9 cellular contexts compared by ENCODE assay signal in the genomic region with DNA sequence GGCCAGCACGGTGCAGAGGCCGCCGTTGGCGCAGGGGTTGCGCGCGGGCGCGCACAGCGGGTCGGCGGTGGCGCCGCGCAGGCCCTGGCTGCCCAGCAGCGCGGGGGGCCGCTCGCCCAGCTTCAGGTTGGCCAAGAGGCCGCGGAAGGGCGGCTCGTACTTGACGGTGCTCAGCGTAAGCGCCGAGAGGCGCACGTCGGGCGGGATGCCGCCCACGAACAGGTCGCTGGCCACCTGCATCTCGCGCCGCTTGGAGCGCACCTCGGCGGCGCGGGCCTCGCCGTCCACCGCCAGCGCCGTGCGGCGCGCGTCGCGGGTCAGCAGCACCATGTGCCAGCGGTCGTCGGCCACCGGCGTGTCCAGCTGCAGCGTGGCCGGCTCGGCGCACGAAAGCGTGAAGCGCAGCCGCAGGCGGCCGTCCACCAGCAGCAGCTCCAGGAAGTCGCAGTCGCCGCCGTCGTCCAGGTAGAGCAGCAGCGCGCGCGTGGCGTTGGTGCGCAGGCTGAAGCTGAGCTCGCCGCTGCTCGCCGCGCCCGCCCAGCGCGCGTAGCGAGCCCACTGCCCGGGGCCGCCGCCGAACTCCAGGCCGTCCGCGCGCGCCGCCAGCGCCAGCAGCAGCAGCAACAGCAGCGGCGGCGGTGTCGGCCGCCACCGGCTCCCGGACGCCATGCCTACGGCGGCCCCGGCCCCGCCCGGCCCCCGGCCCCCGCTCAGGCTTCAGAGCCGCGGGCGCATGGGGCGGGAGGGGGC. TPM values are rescaled to one million over a fixed set of nuclear protein-coding genes. Genes with fewer than 3 reads are reported as not detected.
DNase-seq lines count a peak whose midpoint lies in the region; ATAC-seq, FAIRE-seq and TF ChIP-seq lines count a peak whose summit lies in the region.
"Had no signal": no experiment of that assay in that cellular context is flagged by ENCODE, and none has a peak within 500 bp of the region (broad histone marks: within the 10 kb centered on the region; RNA-seq: fewer than 3 reads in every experiment).

No MANE protein-coding gene starts in this region.

- H4K91ac ChIP-seq in H1 (replicated peaks; ENCODE audit: insufficient read length, low read length): no peak overlapping the region

- H3K4me2 ChIP-seq in H1 (ENCODE audit: insufficient read depth in 1 of 2, low read depth in 2 of 2, low read length in 2 of 2): peak overlapping the region; percentile 66 to 80

- H3K4ac ChIP-seq in H1 (replicated peaks; ENCODE audit: insufficient read length, low read depth, low read length): no peak overlapping the region

- peaks cover 12 to 28% (median 20%) of the 10 kb centered on the region in 4 experiments for H3K4me1 ChIP-seq in H1 (replicated peaks in 1 of 4; ENCODE audit: control insufficient read depth in 3 of 4, insufficient read depth in 4 of 4, low read length in 3 of 4)
- peaks cover 0 to 4% of the 10 kb centered on the region in 2 donors for H3K4me1 ChIP-seq in naive thymus-derived CD4-positive, alpha-beta T cell (ENCODE audit: control insufficient read depth in 2 of 2, insufficient read depth in 2 of 2, low read length in 2 of 2)

- no peak overlapping the region for H2BK5ac ChIP-seq in H1 (ENCODE audit: low read depth, low read length)

- no peak overlapping the region for H2BK120ac ChIP-seq in H1 (replicated peaks; ENCODE audit: low read depth, low read length)

- CTCF ChIA-PET in H1 (lab: Charles Lee; ENCODE audit: partially characterized antibody): interaction anchor here (0.9 to 3.0 kb wide), 4 partner anchors 9 to 61 kb away, joined by 3 to 18 read pairs (median 7); no protein-coding TSS in a partner anchor
- CTCF ChIA-PET in naive thymus-derived CD4-positive, alpha-beta T cell (lab: Charles Lee): no interaction called here

- TF ChIP-seq RAD21 in H1 (IDR thresholded peaks at IDR 0.05 in 1 of 2, conservative IDR thresholded peaks at IDR 0.05 in 1 of 2; ENCODE audit: low read depth in 2 of 2, low read length in 2 of 2): no peak

- no peak overlapping the region for H3K56ac ChIP-seq in H1 (replicated peaks; ENCODE audit: insufficient read length, low read depth, low read length)

- peaks cover 0 to 2% (median 0%) of the 10 kb centered on the region in 11 donors for H3K9me3 Mint-ChIP-seq in naive thymus-derived CD4-positive, alpha-beta T cell
- no peaks in the 10 kb centered on the region for H3K9me3 Mint-ChIP-seq in activated T-helper 2 cell treated with anti-CD3 and anti-CD28 coated beads, Interferon-gamma antibody, Interleukin-2, Interleukin-4, amounts not matched to agents 10 μg/mL and 5 μg/mL and 100 μg/mL, durations not matched to agents 14 hours and 24 hours and 36 hours

- peaks cover 0 to 4% (median 0%) of the 10 kb centered on the region in 5 donors for H3K36me3 Mint-ChIP-seq in naive thymus-derived CD4-positive, alpha-beta T cell
- H3K36me3 Mint-ChIP-seq in activated T-helper 2 cell treated with anti-CD3 and anti-CD28 coated beads, Interferon-gamma antibody, Interleukin-2, Interleukin-4, amounts not matched to agents 10 μg/mL and 5 μg/mL and 100 μg/mL, durations not matched to agents 14 hours and 24 hours and 36 hours (ENCODE audit: low read depth): no peaks in the 10 kb centered on the region

- no peak for TF ChIP-seq CTCF in H1 (IDR thresholded peaks at IDR 0.05; ENCODE audit: control extremely low read depth in 1 of 3, insufficient read depth in 1 of 3, low read depth in 1 of 3, low read length in 3 of 3)

- H3K14ac ChIP-seq in H1 (ENCODE audit: insufficient read length): no peak overlapping the region

- H3K23me2 ChIP-seq in H1 (ENCODE audit: low read depth, low read length): peaks cover 12% of the 10 kb centered on the region; the same call in 1 of the 2 replicates

- no peak overlapping the region for H2BK20ac ChIP-seq in H1 (ENCODE audit: low read length)

- H4K8ac ChIP-seq in H1 (ENCODE audit: extremely low read depth, insufficient read depth, low read length): peak overlapping the region; percentile 79; the same call in 1 of the 2 replicates

- peak overlapping the region in 1 of 10 donors; percentile 18 for H3K4me3 Mint-ChIP-seq in naive thymus-derived CD4-positive, alpha-beta T cell
- no peak overlapping the region for H3K4me3 Mint-ChIP-seq in activated T-helper 2 cell treated with anti-CD3 and anti-CD28 coated beads, Interferon-gamma antibody, Interleukin-2, Interleukin-4, amounts not matched to agents 10 μg/mL and 5 μg/mL and 100 μg/mL, durations not matched to agents 14 hours and 24 hours and 36 hours (ENCODE audit: low read depth)

- peaks cover 12 to 49% (median 33%) of the 10 kb centered on the region in 4 experiments for H3K27me3 ChIP-seq in H1 (replicated peaks in 1 of 4; ENCODE audit: control insufficient read depth in 3 of 4, extremely low read depth in 1 of 4, insufficient read depth in 3 of 4, low read length in 3 of 4)
- H3K27me3 ChIP-seq in naive thymus-derived CD4-positive, alpha-beta T cell (ENCODE audit: control insufficient read depth in 2 of 2, insufficient read depth in 2 of 2, low read length in 2 of 2): peaks cover 2 to 20% of the 10 kb centered on the region in 2 donors

- H3K9me3 ChIP-seq in H1 (ENCODE audit: insufficient read depth in 2 of 2, low read depth in 1 of 2, low read length in 1 of 2): no peaks in the 10 kb centered on the region
- no peaks in the 10 kb centered on the region for H3K9me3 ChIP-seq in naive thymus-derived CD4-positive, alpha-beta T cell (ENCODE audit: control insufficient read depth in 2 of 3, low read length in 3 of 3)

- peak overlapping the region; percentile 95; the same call in 1 of the 2 replicates for H2BK15ac ChIP-seq in H1 (ENCODE audit: low read length)

- peak overlapping the region; percentile 32; the same call in 1 of the 2 replicates for H3K18ac ChIP-seq in H1 (ENCODE audit: extremely low read depth, low read length)

- peak; percentile 18 for DNase-seq in ELF-1 (ENCODE audit: low read depth, low spot score)
- DNase-seq in NCI-H1105 treated with DMSO at 0.1 percent for 48 hours (lab: John Stamatoyannopoulos, UW): peak; percentile 41
- no peak for DNase-seq in H1 (ENCODE audit: low read depth in 1 of 2, low spot score in 2 of 2)
- DNase-seq in naive thymus-derived CD4-positive, alpha-beta T cell: no peak
- no peak for DNase-seq in activated T-helper 2 cell treated with anti-CD3 and anti-CD28 coated beads, Interferon-gamma antibody, Interleukin-2, Interleukin-4, amounts not matched to agents 10 μg/mL and 5 μg/mL and 100 μg/mL, durations not matched to agents 14 hours and 24 hours and 36 hours (ENCODE audit: low spot score)
- DNase-seq in SIG-M5 (lab: John Stamatoyannopoulos, UW): no peak
- DNase-seq in EL: no peak

- no peak for FAIRE-seq in H1 (lab: Jason Lieb, UNC)

- 4% methylated on average over 48 of the region's 119 CpGs; no CpG with 5 or more reads in 1 of the 2 experiments for WGBS in H1 (ENCODE audit: extremely low coverage in 1 of 2, insufficient coverage in 1 of 2, insufficient read length in 1 of 2, insufficient replicate concordance in 2 of 2, low coverage in 1 of 2, low lambda C conversion rate in 2 of 2, missing lambda C conversion rate in 1 of 2), 2 experiments

- POLR2A ChIA-PET in H1 (lab: Charles Lee; ENCODE audit: partially characterized antibody): interaction anchor here (0.6 to 1.7 kb wide), 4 partner anchors 9 to 64 kb away, joined by 3 to 4 read pairs (median 4); partner anchors contain the start of gene NRXN2
- POLR2A ChIA-PET in naive thymus-derived CD4-positive, alpha-beta T cell (lab: Charles Lee): no interaction called here

- H3K27me3 Mint-ChIP-seq in naive thymus-derived CD4-positive, alpha-beta T cell: peaks cover 63 to 81% (median 76%) of the 10 kb centered on the region in 5 donors
- peaks cover 69% of the 10 kb centered on the region for H3K27me3 Mint-ChIP-seq in activated T-helper 2 cell treated with anti-CD3 and anti-CD28 coated beads, Interferon-gamma antibody, Interleukin-2, Interleukin-4, amounts not matched to agents 10 μg/mL and 5 μg/mL and 100 μg/mL, durations not matched to agents 14 hours and 24 hours and 36 hours (ENCODE audit: low read depth)

- ATAC-seq in naive thymus-derived CD4-positive, alpha-beta T cell: peak; percentile 45
- ATAC-seq in GM19035 (IDR thresholded peaks at IDR 0.05; ENCODE audit: unreplicated experiment): no peak

- H3K4me3 ChIP-seq in H1 (ENCODE audit: extremely low read depth in 1 of 4, insufficient read depth in 2 of 4, low read depth in 3 of 4, low read length in 4 of 4): peak overlapping the region; percentile 28 to 55 (median 42)
- H3K4me3 ChIP-seq in naive thymus-derived CD4-positive, alpha-beta T cell (ENCODE audit: low read length): no peak overlapping the region

- no peak overlapping the region for H3K27ac Mint-ChIP-seq in naive thymus-derived CD4-positive, alpha-beta T cell
- no peak overlapping the region for H3K27ac Mint-ChIP-seq in activated T-helper 2 cell treated with anti-CD3 and anti-CD28 coated beads, Interferon-gamma antibody, Interleukin-2, Interleukin-4, amounts not matched to agents 10 μg/mL and 5 μg/mL and 100 μg/mL, durations not matched to agents 14 hours and 24 hours and 36 hours

- peaks cover 10 to 23% (median 19%) of the 10 kb centered on the region in 7 donors for H3K4me1 Mint-ChIP-seq in naive thymus-derived CD4-positive, alpha-beta T cell
- H3K4me1 Mint-ChIP-seq in activated T-helper 2 cell treated with anti-CD3 and anti-CD28 coated beads, Interferon-gamma antibody, Interleukin-2, Interleukin-4, amounts not matched to agents 10 μg/mL and 5 μg/mL and 100 μg/mL, durations not matched to agents 14 hours and 24 hours and 36 hours (ENCODE audit: low read depth): peaks cover 8% of the 10 kb centered on the region

- H3K9ac ChIP-seq in H1 (replicated peaks in 1 of 4; ENCODE audit: extremely low read depth in 1 of 4, low read depth in 3 of 4, low read length in 3 of 4): no peak overlapping the region

- no peak overlapping the region for H3K23ac ChIP-seq in H1 (ENCODE audit: insufficient read length)

- TF ChIP-seq EP300 in H1 (IDR thresholded peaks at IDR 0.05; ENCODE audit: borderline replicate concordance in 1 of 2, low read depth in 2 of 2, low read length in 2 of 2): no peak

- H2AFZ ChIP-seq in H1 (ENCODE audit: low read length): peak overlapping the region; percentile 23; the same call in 1 of the 2 replicates

- no peak overlapping the region for H3K27ac ChIP-seq in H1 (ENCODE audit: low read depth, low read length)
- H3K27ac ChIP-seq in naive thymus-derived CD4-positive, alpha-beta T cell (ENCODE audit: low read depth, low read length): no peak overlapping the region

- peaks cover 2 to 4% of the 10 kb centered on the region in 2 experiments for H4K20me1 ChIP-seq in H1 (replicated peaks in 1 of 2; ENCODE audit: control insufficient read depth in 1 of 2, insufficient read depth in 2 of 2, low read length in 2 of 2)

- no peaks in the 10 kb centered on the region for H3K79me2 ChIP-seq in H1 (ENCODE audit: control insufficient read depth in 1 of 2, insufficient read depth in 2 of 2, low read length in 2 of 2)

- H4K5ac ChIP-seq in H1 (ENCODE audit: insufficient read length, low read depth, low read length): no peak overlapping the region

- H3K79me1 ChIP-seq in H1 (ENCODE audit: low read depth, low read length): no peaks in the 10 kb centered on the region; the same call in 1 of the 2 replicates

- no peak overlapping the region for H2AK5ac ChIP-seq in H1 (ENCODE audit: low read depth, low read length)

- H2BK12ac ChIP-seq in H1 (ENCODE audit: low read depth, low read length): no peak overlapping the region

- H3K36me3 ChIP-seq in H1 (ENCODE audit: control insufficient read depth in 2 of 4, insufficient read depth in 4 of 4, low read length in 3 of 4): peaks cover 0 to 3% (median 0%) of the 10 kb centered on the region in 4 experiments; a peak in 1 of 8 replicates
- no peaks in the 10 kb centered on the region for H3K36me3 ChIP-seq in naive thymus-derived CD4-positive, alpha-beta T cell (ENCODE audit: control insufficient read depth in 2 of 3, insufficient read depth in 3 of 3, low read length in 3 of 3)

- intact Hi-C loops in naive thymus-derived CD4-positive, alpha-beta T cell (cut with micrococcal nuclease): no loop called here
- intact Hi-C loops in activated T-helper 2 cell treated with anti-CD3 and anti-CD28 coated beads, Interferon-gamma antibody, Interleukin-2, Interleukin-4, amounts not matched to agents 10 μg/mL and 5 μg/mL and 100 μg/mL, durations not matched to agents 14 hours and 24 hours and 36 hours (cut with micrococcal nuclease): no loop called here

- no peak for TF ChIP-seq POLR2A in H1 (IDR thresholded peaks at IDR 0.05; ENCODE audit: control extremely low read depth in 1 of 2, low read depth in 2 of 2, low read length in 2 of 2)

RNA-seq across cellular contexts. Expression of gene NRXN2, which starts 9.8 kb away (rescaled TPM):
- total RNA-seq in H1 (2021; fragmentation: NEBNext Ultra II Directional; extraction: Animal tissue kit (Norgen Biotek cat#: 25700)): 11.4 and 11.5 TPM in 2 replicates
- polyA plus RNA-seq in H1 (2011; rRNA removed): 1.3 and 5.7 TPM in 2 replicates
- polyA plus RNA-seq in H1 (2011; cell fraction: cytosol; rRNA removed): 2.4 TPM
- 7.0 TPM for polyA plus RNA-seq in H1 (2011; cell fraction: nucleus; rRNA removed)
- polyA plus RNA-seq in H1 (2012, experiment 1 of 2): 6.8 to 12.4 TPM (median 9.6 TPM) in 4 replicates
- polyA plus RNA-seq in H1 (2012, experiment 2 of 2): 4.9 TPM
- 11.2 TPM for polyA plus RNA-seq in H1 (2013, experiment 1 of 2)
- 12.9 TPM for polyA plus RNA-seq in H1 (2013, experiment 2 of 2)
- 10.7 and 12.0 TPM in 2 replicates for polyA minus RNA-seq in H1 (2011; rRNA and poly(A)+ RNA removed)
- 8.7 TPM for polyA minus RNA-seq in H1 (2011; cell fraction: cytosol; rRNA and poly(A)+ RNA removed)
- 10.3 TPM for polyA minus RNA-seq in H1 (2011; cell fraction: nucleus; rRNA and poly(A)+ RNA removed)
- total RNA-seq in naive thymus-derived CD4-positive, alpha-beta T cell: under 1 TPM in 3 of 5 experiments, not detected in 2; 0.07 to 0.71 (median 0.27) TPM
- not detected for polyA plus RNA-seq in naive thymus-derived CD4-positive, alpha-beta T cell
- total RNA-seq in activated T-helper 2 cell treated with anti-CD3 and anti-CD28 coated beads, Interferon-gamma antibody, Interleukin-2, Interleukin-4, amounts not matched to agents 10 μg/mL and 5 μg/mL and 100 μg/mL, durations not matched to agents 14 hours and 24 hours and 36 hours: 0.05 TPM in 1 of 2 replicates, not detected in the other

RNA-seq across cellular contexts. Expression of gene RASGRP2, which starts 30.7 kb away (rescaled TPM):
- total RNA-seq in H1 (2021; fragmentation: NEBNext Ultra II Directional; extraction: Animal tissue kit (Norgen Biotek cat#: 25700)): 37.9 and 40.6 TPM in 2 replicates
- 45.7 and 50.4 TPM in 2 replicates for polyA plus RNA-seq in H1 (2011; rRNA removed)
- 41.1 TPM for polyA plus RNA-seq in H1 (2011; cell fraction: cytosol; rRNA removed)
- polyA plus RNA-seq in H1 (2011; cell fraction: nucleus; rRNA removed): 127 TPM
- 30.1 to 58.0 TPM (median 54.6 TPM) in 4 replicates for polyA plus RNA-seq in H1 (2012, experiment 1 of 2)
- 31.1 TPM for polyA plus RNA-seq in H1 (2012, experiment 2 of 2)
- polyA plus RNA-seq in H1 (2013, experiment 1 of 2): 33.0 TPM
- 34.6 TPM for polyA plus RNA-seq in H1 (2013, experiment 2 of 2)
- polyA minus RNA-seq in H1 (2011; rRNA and poly(A)+ RNA removed): 14.8 and 18.9 TPM in 2 replicates
- polyA minus RNA-seq in H1 (2011; cell fraction: cytosol; rRNA and poly(A)+ RNA removed): 12.3 TPM
- polyA minus RNA-seq in H1 (2011; cell fraction: nucleus; rRNA and poly(A)+ RNA removed): 24.8 TPM
- total RNA-seq in naive thymus-derived CD4-positive, alpha-beta T cell: 100 to 1,000 TPM; 211 to 697 (median 654) TPM
- polyA plus RNA-seq in naive thymus-derived CD4-positive, alpha-beta T cell: 100 to 1,000 TPM; 197 to 312 TPM
- total RNA-seq in activated T-helper 2 cell treated with anti-CD3 and anti-CD28 coated beads, Interferon-gamma antibody, Interleukin-2, Interleukin-4, amounts not matched to agents 10 μg/mL and 5 μg/mL and 100 μg/mL, durations not matched to agents 14 hours and 24 hours and 36 hours: 19.6 and 20.9 TPM in 2 replicates
- total RNA-seq: SK-MEL-5 had no signal

RNA-seq across cellular contexts. Expression of gene PYGM, which starts 46.6 kb away (rescaled TPM):
- total RNA-seq in H1 (2021; fragmentation: NEBNext Ultra II Directional; extraction: Animal tissue kit (Norgen Biotek cat#: 25700)): 9.6 and 9.7 TPM in 2 replicates
- polyA plus RNA-seq in H1 (2011; rRNA removed): 10.0 and 15.2 TPM in 2 replicates
- polyA plus RNA-seq in H1 (2011; cell fraction: cytosol; rRNA removed): 10.4 TPM
- polyA plus RNA-seq in H1 (2011; cell fraction: nucleus; rRNA removed): 20.9 TPM
- 9.2 to 15.4 TPM (median 13.0 TPM) in 4 replicates for polyA plus RNA-seq in H1 (2012, experiment 1 of 2)
- polyA plus RNA-seq in H1 (2012, experiment 2 of 2): 11.5 TPM
- polyA plus RNA-seq in H1 (2013, experiment 1 of 2): 6.9 TPM
- 6.3 TPM for polyA plus RNA-seq in H1 (2013, experiment 2 of 2)
- 13.2 and 16.4 TPM in 2 replicates for polyA minus RNA-seq in H1 (2011; rRNA and poly(A)+ RNA removed)
- polyA minus RNA-seq in H1 (2011; cell fraction: cytosol; rRNA and poly(A)+ RNA removed): 12.3 TPM
- polyA minus RNA-seq in H1 (2011; cell fraction: nucleus; rRNA and poly(A)+ RNA removed): 5.4 TPM
- 10 to 100 TPM in 4 of 5 experiments, 1 to 10 TPM in 1; 8.0 to 16.2 (median 13.9) TPM for total RNA-seq in naive thymus-derived CD4-positive, alpha-beta T cell
- under 1 TPM; 0.26 to 0.64 TPM for polyA plus RNA-seq in naive thymus-derived CD4-positive, alpha-beta T cell
- 1.9 and 2.0 TPM in 2 replicates for total RNA-seq in activated T-helper 2 cell treated with anti-CD3 and anti-CD28 coated beads, Interferon-gamma antibody, Interleukin-2, Interleukin-4, amounts not matched to agents 10 μg/mL and 5 μg/mL and 100 μg/mL, durations not matched to agents 14 hours and 24 hours and 36 hours

Comparison
In these comparisons a context has a peak if more than half of its experiments do, and no peak if none do; other contexts are left out.
1. DNase-seq: peak in ELF-1 (single experiment) and NCI-H1105 treated with DMSO at 0.1 percent for 48 hours (single experiment); none in H1 (0 of 2), naive thymus-derived CD4-positive, alpha-beta T cell (0 of 9), activated T-helper 2 cell treated with anti-CD3 and anti-CD28 coated beads, Interferon-gamma antibody, Interleukin-2, Interleukin-4, amounts not matched to agents 10 μg/mL and 5 μg/mL and 100 μg/mL, durations not matched to agents 14 hours and 24 hours and 36 hours (single experiment), SIG-M5 (single experiment) and EL (single experiment).